ENCODE assay signal across 9 cellular contexts in the genomic region with DNA sequence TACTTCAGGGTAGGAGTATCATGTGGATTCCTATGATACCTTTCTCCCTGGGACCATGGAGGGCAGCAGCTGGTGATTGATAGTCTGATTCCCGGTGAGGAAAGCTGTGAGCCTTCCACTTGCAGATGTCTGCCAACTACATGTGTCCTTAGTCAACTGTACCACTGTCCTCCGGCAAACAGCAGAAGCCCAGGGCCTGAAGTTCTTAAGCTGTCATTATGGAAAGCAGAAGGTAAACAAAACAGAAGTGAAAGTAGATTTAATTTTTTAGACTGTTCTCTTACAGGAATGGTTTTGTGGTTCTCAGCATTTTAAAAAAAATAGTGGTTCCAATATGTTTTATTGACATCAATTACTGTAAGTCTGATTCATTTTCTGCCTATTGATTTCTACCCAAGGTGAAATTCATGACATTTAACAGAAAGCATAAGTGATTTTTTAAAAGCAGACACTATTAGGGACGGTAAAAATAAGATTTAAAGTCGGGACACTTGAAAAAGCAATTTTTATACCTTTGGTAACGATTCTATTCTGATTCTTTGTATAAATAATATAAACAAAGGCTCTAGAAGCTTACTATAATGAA. TPM values are rescaled to one million over a fixed set of nuclear protein-coding genes. Genes with fewer than 3 reads are reported as not detected.
A peak's percentile ranks its signal among the peaks of the same experiment; 100 is the strongest.
DNase-seq lines count a peak whose midpoint lies in the region; ATAC-seq and TF ChIP-seq lines count a peak whose summit lies in the region.
"Had no signal": no experiment of that assay in that cellular context is flagged by ENCODE, and none has a peak within 500 bp of the region (broad histone marks: within the 10 kb centered on the region; RNA-seq: fewer than 3 reads in every experiment).

No MANE protein-coding gene starts in this region.

- peak overlapping the region; percentile 14; the same call in 1 of the 2 replicates for H4K5ac ChIP-seq in IMR-90 (ENCODE audit: low read depth, low read length)

- H3K4me3 Mint-ChIP-seq in activated CD4-positive, alpha-beta T cell treated with anti-CD3 and anti-CD28 coated beads for 36 hours, result peak overlapping the region; percentile 67
- H3K4me3 Mint-ChIP-seq in brain, result no peak overlapping the region

- H2AFZ ChIP-seq in IMR-90 (replicated peaks; ENCODE audit: low read length, poor library complexity), result no peak overlapping the region

- peak overlapping the region; percentile 26; the same call in 1 of the 2 replicates for H3K14ac ChIP-seq in IMR-90 (replicated peaks; ENCODE audit: low read depth, low read length)

- H3K27me3 ChIP-seq in IMR-90 (ENCODE audit: control insufficient read depth, insufficient read depth, low read length) (no peaks in the 10 kb centered on the region), sigmoid colon (no peaks in the 10 kb centered on the region), aorta (ENCODE audit: control insufficient read depth in 1 of 2, insufficient read depth in 2 of 2, low read length in 1 of 2) (no peaks in the 10 kb centered on the region)

- no CpG with 5 or more reads among the region's 5 CpGs for WGBS in IMR-90 (ENCODE audit: extremely low coverage in 2 of 2, insufficient read length in 1 of 2), 2 experiments
- WGBS in sigmoid colon, 2 donors, result 53 to 75% methylated on average over 5 of the region's 5 CpGs
- WGBS in aorta, 2 donors, result 76% methylated on average over 5 of the region's 5 CpGs

- H3K56ac ChIP-seq in IMR-90 (ENCODE audit: extremely low read depth, insufficient read depth, low read length), result no peak overlapping the region

- H4K8ac ChIP-seq in IMR-90 (ENCODE audit: low read depth in 2 of 2, low read length in 2 of 2), result peak overlapping the region in 1 of 2 experiments; percentile 47; a peak in 2 of 4 replicates

- H3K9ac ChIP-seq in IMR-90 (ENCODE audit: low read depth, low read length), result peak overlapping the region; percentile 30; the same call in 1 of the 2 replicates

- peaks cover 47 to 84% of the 10 kb centered on the region in 2 experiments for H3K79me1 ChIP-seq in IMR-90 (ENCODE audit: low read depth in 1 of 2, low read length in 2 of 2)

- no peaks in the 10 kb centered on the region for H3K27me3 Mint-ChIP-seq in activated CD4-positive, alpha-beta T cell treated with anti-CD3 and anti-CD28 coated beads for 36 hours
- H3K27me3 Mint-ChIP-seq in brain, result no peaks in the 10 kb centered on the region

- H3K9me3 ChIP-seq in IMR-90 (ENCODE audit: control insufficient read depth, insufficient read depth, low read length), result no peaks in the 10 kb centered on the region
- no peaks in the 10 kb centered on the region for H3K9me3 ChIP-seq in sigmoid colon
- no peaks in the 10 kb centered on the region for H3K9me3 ChIP-seq in aorta (ENCODE audit: control insufficient read depth, low read length)

- H3K36me3 ChIP-seq in IMR-90 (ENCODE audit: control insufficient read depth, insufficient read depth, low read length) (peaks cover 10% of the 10 kb centered on the region), sigmoid colon (peaks cover 0 to 5% (median 0%) of the 10 kb centered on the region in 4 donors), aorta (ENCODE audit: control insufficient read depth in 1 of 2, insufficient read depth in 2 of 2, low read length in 1 of 2) (no peaks in the 10 kb centered on the region)

- 0 out of 2 replicates have a peak overlapping the region, but pooled peaks have one; percentile 3 for H4K91ac ChIP-seq in IMR-90 (ENCODE audit: insufficient read depth, low read depth, low read length)

- dilution Hi-C loops in IMR-90 (cut with HindIII; ENCODE audit: low sequenced_read_pairs, unreplicated experiment), result no loop called here

- no peaks in the 10 kb centered on the region for H3K9me3 Mint-ChIP-seq in activated CD4-positive, alpha-beta T cell treated with anti-CD3 and anti-CD28 coated beads for 36 hours (ENCODE audit: low read depth)
- H3K9me3 Mint-ChIP-seq in brain, result no peaks in the 10 kb centered on the region

- peak overlapping the region; percentile 27 for H2BK5ac ChIP-seq in IMR-90 (ENCODE audit: low read depth, low read length, poor library complexity, severe bottlenecking)

- TF ChIP-seq RAD21 in IMR-90 (IDR thresholded peaks at IDR 0.05; ENCODE audit: low read length), result no peak

- TF ChIP-seq CTCF in IMR-90 (conservative IDR thresholded peaks at IDR 0.05; ENCODE audit: low read depth, low read length), result no peak
- no peak for TF ChIP-seq CTCF in brain (conservative IDR thresholded peaks at IDR 0.05)
- TF ChIP-seq CTCF in sigmoid colon (IDR thresholded peaks at IDR 0.05), result no peak

- peak; percentile 61 for ATAC-seq in activated CD4-positive, alpha-beta T cell treated with anti-CD3 and anti-CD28 coated beads for 36 hours
- no peak for ATAC-seq in IMR-90 (ENCODE audit: low read depth)
- no peak for ATAC-seq in GM21737 (IDR thresholded peaks at IDR 0.05; ENCODE audit: unreplicated experiment)
- no peak for ATAC-seq in aorta (ENCODE audit: low FRiP score)

- H3K36me3 Mint-ChIP-seq in activated CD4-positive, alpha-beta T cell treated with anti-CD3 and anti-CD28 coated beads for 36 hours (ENCODE audit: low read depth), result peaks cover 47% of the 10 kb centered on the region
- peaks cover 33% of the 10 kb centered on the region for H3K36me3 Mint-ChIP-seq in brain

- H4K20me1 ChIP-seq in IMR-90 (ENCODE audit: insufficient read depth, low read length), result peaks cover 18% of the 10 kb centered on the region; the same call in 1 of the 2 replicates

- CTCF ChIA-PET in activated CD4-positive, alpha-beta T cell treated with anti-CD3 and anti-CD28 coated beads for 36 hours (lab: Charles Lee), result interaction anchor here (0.8 to 3.5 kb wide), 7 partner anchors 9 to 63 kb away, joined by 3 to 20 read pairs (median 4); no protein-coding TSS in a partner anchor
- CTCF ChIA-PET in IMR-90 (lab: Yijun Ruan, JAX), result no interaction called here

- TF ChIP-seq EP300 in sigmoid colon (IDR thresholded peaks at IDR 0.05), result no peak

- peaks cover 31% of the 10 kb centered on the region for H3K9me1 ChIP-seq in IMR-90 (ENCODE audit: insufficient read depth, low read length)

- H3K4ac ChIP-seq in IMR-90 (ENCODE audit: low read depth, low read length), result peak overlapping the region; percentile 34; the same call in 1 of the 2 replicates

- H3K23ac ChIP-seq in IMR-90 (ENCODE audit: low read depth, low read length), result peak overlapping the region; percentile 68

- TF ChIP-seq POLR2A in IMR-90 (IDR thresholded peaks at IDR 0.05; ENCODE audit: low read depth, low read length), result no peak
- no peak for TF ChIP-seq POLR2A in sigmoid colon (IDR thresholded peaks at IDR 0.05)

- intact Hi-C loops in activated CD4-positive, alpha-beta T cell treated with anti-CD3 and anti-CD28 coated beads for 36 hours (cut with DNase I, micrococcal nuclease), result loop anchor here (1.0 to 2.0 kb wide), 4 partner anchors 14 to 28 kb away; no protein-coding TSS in a partner anchor
- intact Hi-C loops in IMR-90 (cut with micrococcal nuclease), result no loop called here
- intact Hi-C loops in sigmoid colon (cut with DNase I), result no loop called here
- intact Hi-C loops in aorta (cut with DNase I), result no loop called here

- BruUV-seq in IMR-90 (replicated peaks; lab: Mats Ljungman, UMichigan), result no TSS peak

- peak overlapping the region; percentile 14; the same call in 1 of the 2 replicates for H3K27ac ChIP-seq in IMR-90 (ENCODE audit: insufficient read depth, low read length)
- peak overlapping the region; percentile 36 to 62 (median 53) for H3K27ac ChIP-seq in sigmoid colon
- H3K27ac ChIP-seq in aorta (ENCODE audit: low read depth in 1 of 2, low read length in 2 of 2), result peak overlapping the region in 1 of 2 donors; percentile 40

- H3K27ac Mint-ChIP-seq in activated CD4-positive, alpha-beta T cell treated with anti-CD3 and anti-CD28 coated beads for 36 hours, result peak overlapping the region; percentile 95
- peak overlapping the region in 3 of 5 experiments; percentile 14 to 42 (median 41) for H3K27ac Mint-ChIP-seq in brain

- no peak overlapping the region for H2BK120ac ChIP-seq in IMR-90 (ENCODE audit: low read depth, low read length)

- no peak overlapping the region for H2BK20ac ChIP-seq in IMR-90 (ENCODE audit: low read depth, low read length)

- no peak overlapping the region; the same call in 2 of the 3 replicates for H2BK15ac ChIP-seq in IMR-90 (ENCODE audit: low read depth, low read length)

- peak overlapping the region; percentile 48 for H3K18ac ChIP-seq in IMR-90 (ENCODE audit: low read depth, low read length)

- H3K4me1 Mint-ChIP-seq in activated CD4-positive, alpha-beta T cell treated with anti-CD3 and anti-CD28 coated beads for 36 hours, result peaks cover 72% of the 10 kb centered on the region
- H3K4me1 Mint-ChIP-seq in brain, result peaks cover 38% of the 10 kb centered on the region

- peak overlapping the region; percentile 85 for H3K4me2 ChIP-seq in IMR-90 (ENCODE audit: low read depth, low read length)

- in situ Hi-C loops in IMR-90 (cut with MboI; ENCODE audit: low sequenced_read_pairs), result no loop called here

- H2AK5ac ChIP-seq in IMR-90 (ENCODE audit: low read depth, low read length), result no peak overlapping the region; the same call in 1 of the 2 replicates

- POLR2A ChIA-PET in activated CD4-positive, alpha-beta T cell treated with anti-CD3 and anti-CD28 coated beads for 36 hours (lab: Charles Lee), result interaction anchor here (0.6 to 1.9 kb wide), 4 partner anchors 14 to 356 kb away, joined by 5 to 18 read pairs (median 8); no protein-coding TSS in a partner anchor
- POLR2A ChIA-PET in IMR-90 (lab: Charles Lee; ENCODE audit: unreplicated experiment), result no interaction called here

- no peak overlapping the region for H2AK9ac ChIP-seq in IMR-90 (replicated peaks; ENCODE audit: low read depth, low read length, poor library complexity)

- H3K4me3 ChIP-seq in IMR-90 (ENCODE audit: insufficient read depth, low read depth, low read length) (no peak overlapping the region), sigmoid colon (no peak overlapping the region), aorta (ENCODE audit: low read length in 2 of 2) (no peak overlapping the region)

- DNase-seq in activated CD4-positive, alpha-beta T cell treated with anti-CD3 and anti-CD28 coated beads for 36 hours, result peak; percentile 57
- DNase-seq in activated CD4-positive, alpha-beta T cell treated with anti-CD3 and anti-CD28 coated beads for 48 hours, result no peak
- DNase-seq in IMR-90 (no peak), sigmoid colon (no peak), NCI-H1694 treated with DMSO at 0.1 percent for 48 hours (lab: John Stamatoyannopoulos, UW) (no peak), aorta (no peak)
- DNase-seq: NCI-H524 had no signal

- H3K4me1 ChIP-seq in IMR-90 (ENCODE audit: control insufficient read depth, insufficient read depth, low read length), result peaks cover 16% of the 10 kb centered on the region
- peaks cover 0 to 65% (median 34%) of the 10 kb centered on the region in 4 donors for H3K4me1 ChIP-seq in sigmoid colon
- H3K4me1 ChIP-seq in aorta (ENCODE audit: control insufficient read depth in 1 of 2, insufficient read depth in 2 of 2, low read length in 2 of 2), result peaks cover 2 to 6% of the 10 kb centered on the region in 2 donors

RNA-seq across cellular contexts. Expression of gene PTPN1, which starts 36.6 kb away (rescaled TPM):
- 10 to 100 TPM; 79.0 to 92.8 TPM for total RNA-seq in activated CD4-positive, alpha-beta T cell treated with anti-CD3 and anti-CD28 coated beads for 36 hours
- total RNA-seq in IMR-90 (2012; rRNA removed) (31.7 and 38.0 TPM in 2 replicates), sigmoid colon (10 to 100 TPM; 21.6 to 31.2 (median 23.6) TPM), aorta (10 to 100 TPM; 31.2 to 51.6 TPM)
- polyA plus RNA-seq in IMR-90 (2012; rRNA removed) (37.1 and 37.4 TPM in 2 replicates), brain (ENCODE audit: insufficient read depth, low read depth, low replicate concordance) (70.9 TPM), sigmoid colon (10 to 100 TPM; 14.4 to 41.5 (median 23.6) TPM), aorta (10 to 100 TPM; 17.7 to 19.8 TPM)
- 27.3 and 29.6 TPM in 2 replicates for polyA plus RNA-seq in IMR-90 (2012; cell fraction: cytosol; rRNA removed)
- polyA plus RNA-seq in IMR-90 (2012; cell fraction: nucleus; rRNA removed; ENCODE audit: low replicate concordance), result 35.3 and 62.9 TPM in 2 replicates

Comparison
In these comparisons a context has a peak if more than half of its experiments do, and no peak if none do; other contexts are left out.
1. intact Hi-C loops: an anchor here in activated CD4-positive, alpha-beta T cell treated with anti-CD3 and anti-CD28 coated beads for 36 hours (1.0 to 2.0 kb wide); none called in IMR-90, sigmoid colon and aorta.